Comparison of ENCODE assay signal across 9 cellular contexts in genomic region chr10:27997865-27998177, GRCh38.
DNase-seq lines count a peak whose midpoint lies in the region; ATAC-seq and TF ChIP-seq lines count a peak whose summit lies in the region.
"Had no signal": no experiment of that assay in that cellular context is flagged by ENCODE, and none has a peak within 500 bp of the region (broad histone marks: within the 10 kb centered on the region; RNA-seq: fewer than 3 reads in every experiment).

No MANE protein-coding gene starts in this region.

- peak overlapping the region; percentile 89 to 91 for H3K4me3 Mint-ChIP-seq in effector memory CD8-positive, alpha-beta T cell
- H3K4me3 Mint-ChIP-seq in nephron = peak overlapping the region; percentile 88 to 93 (median 91)

- DNase-seq in AG09309 (ENCODE audit: low read depth) (no peak), NCI-H2171 (lab: John Stamatoyannopoulos, UW) (no peak), nucleus accumbens (lab: John Stamatoyannopoulos, UW) (no peak), NAMALWA (ENCODE audit: low spot score) (no peak)
- no peak for DNase-seq in effector memory CD8-positive, alpha-beta T cell
- DNase-seq: stimulated activated CD4-positive, alpha-beta T cell treated with anti-CD3 and anti-CD28 coated beads, Interleukin-1b, Interleukin-23, amount 100 ng/mL, for 48 hours had no signal

- no peaks in the 10 kb centered on the region for H3K9me3 Mint-ChIP-seq in effector memory CD8-positive, alpha-beta T cell
- peaks cover 2% of the 10 kb centered on the region for H3K9me3 Mint-ChIP-seq in nephron

- H3K27me3 Mint-ChIP-seq in effector memory CD8-positive, alpha-beta T cell = peaks cover 56 to 78% of the 10 kb centered on the region in 2 donors
- peaks cover 14% of the 10 kb centered on the region for H3K27me3 Mint-ChIP-seq in nephron (ENCODE audit: low read depth)

- peaks cover 12 to 18% of the 10 kb centered on the region in 2 donors for H3K4me1 Mint-ChIP-seq in effector memory CD8-positive, alpha-beta T cell (ENCODE audit: low read depth in 2 of 2)
- H3K4me1 Mint-ChIP-seq in nephron = peaks cover 7% of the 10 kb centered on the region

- no peaks in the 10 kb centered on the region for H3K9me3 ChIP-seq in KOPT-K1 (ENCODE audit: insufficient read depth, low read length, poor library complexity, severe bottlenecking)

- H3K4me3 ChIP-seq in AG09309 (ENCODE audit: control insufficient read depth, low read depth, low read length) = peak overlapping the region; percentile 93

- TF ChIP-seq CTCF in AG09309 (IDR thresholded peaks at IDR 0.05; ENCODE audit: control insufficient read depth, insufficient read depth, low read depth, low read length, missing control alignments) (no peak), nephron (IDR thresholded peaks at IDR 0.05; ENCODE audit: unreplicated experiment in 3 of 3) (no peak)

- H3K36me3 Mint-ChIP-seq in effector memory CD8-positive, alpha-beta T cell (ENCODE audit: insufficient read depth) = no peaks in the 10 kb centered on the region
- H3K36me3 Mint-ChIP-seq in nephron (ENCODE audit: low read depth) = no peaks in the 10 kb centered on the region

- no peak for ATAC-seq in effector memory CD8-positive, alpha-beta T cell (replicated peaks)
- no peak for ATAC-seq in GM21528 (IDR thresholded peaks at IDR 0.05; ENCODE audit: low FRiP score, unreplicated experiment)

- H3K27ac Mint-ChIP-seq in effector memory CD8-positive, alpha-beta T cell = peak overlapping the region; percentile 45 to 72
- H3K27ac Mint-ChIP-seq in nephron = peak overlapping the region; percentile 68 to 89 (median 73)

- peak overlapping the region; percentile 55 for H3K27ac ChIP-seq in KOPT-K1 (ENCODE audit: low read depth, low read length, poor library complexity, severe bottlenecking)

- H3K36me3 ChIP-seq in KOPT-K1 (ENCODE audit: insufficient read depth, low read length) = no peaks in the 10 kb centered on the region
